Comparison of ENCODE assay signal across 1 cellular context in genomic region chr19:12945479-12946091, GRCh38.
TF ChIP-seq lines count a peak whose summit lies in the region.

RAD23A (plus strand) TSS chr19:12945862; CDS start chr19:12945949, 87 bp downstream.

TF ChIP-seq in K562, 482 proteins besides CTCF, POLR2A, EP300 and RAD21 (continued from another document and continues in another):
- no peak for TF ChIP-seq DDX20 (tag; IDR thresholded peaks at IDR 0.05; ENCODE audit: low read depth)
- TF ChIP-seq, protein P1, sequence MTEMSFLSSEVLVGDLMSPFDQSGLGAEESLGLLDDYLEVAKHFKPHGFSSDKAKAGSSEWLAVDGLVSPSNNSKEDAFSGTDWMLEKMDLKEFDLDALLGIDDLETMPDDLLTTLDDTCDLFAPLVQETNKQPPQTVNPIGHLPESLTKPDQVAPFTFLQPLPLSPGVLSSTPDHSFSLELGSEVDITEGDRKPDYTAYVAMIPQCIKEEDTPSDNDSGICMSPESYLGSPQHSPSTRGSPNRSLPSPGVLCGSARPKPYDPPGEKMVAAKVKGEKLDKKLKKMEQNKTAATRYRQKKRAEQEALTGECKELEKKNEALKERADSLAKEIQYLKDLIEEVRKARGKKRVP (CRISPR knock-in tag; IDR thresholded peaks at IDR 0.05) = peak; percentile 77
- peak; percentile 74 for TF ChIP-seq ZNF23 (CRISPR knock-in tag; IDR thresholded peaks at IDR 0.05)
- TF ChIP-seq ZNF518B (CRISPR knock-in tag; IDR thresholded peaks at IDR 0.05) = no peak
- TF ChIP-seq CGGBP1 (CRISPR knock-in tag; IDR thresholded peaks at IDR 0.05) = no peak; the same call in 1 of the 2 replicates
- peak; percentile 97 for TF ChIP-seq ZBTB33 (CRISPR knock-in tag; IDR thresholded peaks at IDR 0.05)
- peak; percentile 38; the same call in 1 of the 2 replicates for TF ChIP-seq ZC3H11A (IDR thresholded peaks at IDR 0.05; ENCODE audit: low read depth, low read length)
- peak; percentile 97 for TF ChIP-seq TAF1 (IDR thresholded peaks at IDR 0.05; ENCODE audit: control insufficient read depth, extremely low read depth, insufficient read depth, low read length, severe bottlenecking)
- TF ChIP-seq ILK (tag; IDR thresholded peaks at IDR 0.05; ENCODE audit: borderline replicate concordance, low read depth) = no peak
- TF ChIP-seq BRF1 (IDR thresholded peaks at IDR 0.05; ENCODE audit: borderline replicate concordance, extremely low read depth, insufficient read length) = no peak
- TF ChIP-seq ELF2 (CRISPR knock-in tag; IDR thresholded peaks at IDR 0.05) = peak; percentile 89
- TF ChIP-seq ZNF12 (CRISPR knock-in tag; IDR thresholded peaks at IDR 0.05) = no peak; the same call in 1 of the 2 replicates
- peak; percentile 13 for TF ChIP-seq FOS (IDR thresholded peaks at IDR 0.05; ENCODE audit: extremely low read depth, insufficient read length)
- TF ChIP-seq HDGF (IDR thresholded peaks at IDR 0.05) = no peak
- peak; percentile 98 for TF ChIP-seq TARDBP (IDR thresholded peaks at IDR 0.05)
- TF ChIP-seq, protein P2, sequence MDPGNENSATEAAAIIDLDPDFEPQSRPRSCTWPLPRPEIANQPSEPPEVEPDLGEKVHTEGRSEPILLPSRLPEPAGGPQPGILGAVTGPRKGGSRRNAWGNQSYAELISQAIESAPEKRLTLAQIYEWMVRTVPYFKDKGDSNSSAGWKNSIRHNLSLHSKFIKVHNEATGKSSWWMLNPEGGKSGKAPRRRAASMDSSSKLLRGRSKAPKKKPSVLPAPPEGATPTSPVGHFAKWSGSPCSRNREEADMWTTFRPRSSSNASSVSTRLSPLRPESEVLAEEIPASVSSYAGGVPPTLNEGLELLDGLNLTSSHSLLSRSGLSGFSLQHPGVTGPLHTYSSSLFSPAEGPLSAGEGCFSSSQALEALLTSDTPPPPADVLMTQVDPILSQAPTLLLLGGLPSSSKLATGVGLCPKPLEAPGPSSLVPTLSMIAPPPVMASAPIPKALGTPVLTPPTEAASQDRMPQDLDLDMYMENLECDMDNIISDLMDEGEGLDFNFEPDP (CRISPR knock-in tag; IDR thresholded peaks at IDR 0.05) = no peak
- 0 out of 2 replicates have a peak, but pooled peaks have one; percentile 16 for TF ChIP-seq ARID1B (IDR thresholded peaks at IDR 0.05)
- peak; percentile 46; the same call in 1 of the 2 replicates for TF ChIP-seq ZNF444 (CRISPR knock-in tag; IDR thresholded peaks at IDR 0.05)
- no peak for TF ChIP-seq HNRNPH1 (optimal IDR thresholded peaks at IDR 0.05; ENCODE audit: low read depth, low read length)
- no peak for TF ChIP-seq RERE (CRISPR knock-in tag; IDR thresholded peaks at IDR 0.05; ENCODE audit: borderline replicate concordance)
- no peak for TF ChIP-seq U2AF2 (optimal IDR thresholded peaks at IDR 0.05; ENCODE audit: low read depth, low read length)
- TF ChIP-seq CREB1 (IDR thresholded peaks at IDR 0.05) = peak; percentile 99
- TF ChIP-seq CREB1 (CRISPR knock-in tag; IDR thresholded peaks at IDR 0.05) = peak; percentile 99
- TF ChIP-seq HOXB6 (CRISPR knock-in tag; IDR thresholded peaks at IDR 0.05; ENCODE audit: borderline replicate concordance) = no peak
- TF ChIP-seq ETV1 (tag; conservative IDR thresholded peaks at IDR 0.05; ENCODE audit: low read depth) = peak; percentile 80
- peak; percentile 83 for TF ChIP-seq PML (IDR thresholded peaks at IDR 0.05; ENCODE audit: low read length)
- peak; percentile 93 for TF ChIP-seq JUND (IDR thresholded peaks at IDR 0.05; ENCODE audit: borderline replicate concordance, low read depth, low read length)
- peak; percentile 93 for TF ChIP-seq JUND (tag; IDR thresholded peaks at IDR 0.05; ENCODE audit: borderline replicate concordance, low read depth, low read length)
- peak; percentile 83 for TF ChIP-seq SIN3B (IDR thresholded peaks at IDR 0.05; ENCODE audit: low read depth)
- no peak for TF ChIP-seq ZFP36 (IDR thresholded peaks at IDR 0.05; ENCODE audit: low read depth, low read length, partially characterized antibody)
- peak; percentile 55; the same call in 1 of the 2 replicates for TF ChIP-seq CEBPG (CRISPR knock-in tag; IDR thresholded peaks at IDR 0.05)
- no peak for TF ChIP-seq CEBPG (tag; conservative IDR thresholded peaks at IDR 0.05 in 1 of 2, IDR thresholded peaks at IDR 0.05 in 1 of 2)
- TF ChIP-seq FUS (optimal IDR thresholded peaks at IDR 0.05; ENCODE audit: low read depth, low read length) = peak; percentile 95
- TF ChIP-seq, protein P3, sequence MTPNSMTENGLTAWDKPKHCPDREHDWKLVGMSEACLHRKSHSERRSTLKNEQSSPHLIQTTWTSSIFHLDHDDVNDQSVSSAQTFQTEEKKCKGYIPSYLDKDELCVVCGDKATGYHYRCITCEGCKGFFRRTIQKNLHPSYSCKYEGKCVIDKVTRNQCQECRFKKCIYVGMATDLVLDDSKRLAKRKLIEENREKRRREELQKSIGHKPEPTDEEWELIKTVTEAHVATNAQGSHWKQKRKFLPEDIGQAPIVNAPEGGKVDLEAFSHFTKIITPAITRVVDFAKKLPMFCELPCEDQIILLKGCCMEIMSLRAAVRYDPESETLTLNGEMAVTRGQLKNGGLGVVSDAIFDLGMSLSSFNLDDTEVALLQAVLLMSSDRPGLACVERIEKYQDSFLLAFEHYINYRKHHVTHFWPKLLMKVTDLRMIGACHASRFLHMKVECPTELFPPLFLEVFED (CRISPR knock-in tag; conservative IDR thresholded peaks at IDR 0.05) = peak; percentile 91
- TF ChIP-seq WHSC1 (IDR thresholded peaks at IDR 0.05; ENCODE audit: low read length) = no peak
- TF ChIP-seq CEBPB (tag; IDR thresholded peaks at IDR 0.05) = no peak
- peak; percentile 69 for TF ChIP-seq ZNF695 (CRISPR knock-in tag; IDR thresholded peaks at IDR 0.05)
- no peak; the same call in 1 of the 2 replicates for TF ChIP-seq HDAC8 (tag; IDR thresholded peaks at IDR 0.05)
- peak; percentile 57 for TF ChIP-seq SETDB1 (IDR thresholded peaks at IDR 0.05; ENCODE audit: low read length)
- no peak; the same call in 1 of the 2 replicates for TF ChIP-seq ZNF511 (CRISPR knock-in tag; IDR thresholded peaks at IDR 0.05)
- no peak for TF ChIP-seq HDAC2 (IDR thresholded peaks at IDR 0.05)
- peak; percentile 77 to 83; a peak in 2 of 4 replicates for TF ChIP-seq SIN3A (IDR thresholded peaks at IDR 0.05; ENCODE audit: borderline replicate concordance in 2 of 2, control insufficient read depth in 1 of 2, low read depth in 2 of 2, low read length in 2 of 2)
- no peak for TF ChIP-seq EWSR1 (IDR thresholded peaks at IDR 0.05; ENCODE audit: borderline replicate concordance, low read depth, partially characterized antibody)
- no peak for TF ChIP-seq ZNF668 (CRISPR knock-in tag; IDR thresholded peaks at IDR 0.05)
- TF ChIP-seq MXI1 (IDR thresholded peaks at IDR 0.05; ENCODE audit: low read depth, low read length) = no peak
- peak; percentile 100 for TF ChIP-seq USF1 (CRISPR knock-in tag; IDR thresholded peaks at IDR 0.05)
- TF ChIP-seq SIX5 (IDR thresholded peaks at IDR 0.05; ENCODE audit: borderline replicate concordance in 1 of 2, insufficient read depth in 1 of 2, low read depth in 1 of 2, low read length in 2 of 2) = peak in 1 of 2 experiments; percentile 39; a peak in 2 of 4 replicates
- TF ChIP-seq RCOR1 (IDR thresholded peaks at IDR 0.05; ENCODE audit: borderline replicate concordance in 1 of 2, low read depth in 2 of 2, low read length in 2 of 2) = 0 out of 4 replicates have a peak, but pooled peaks of 1 of the 2 experiments have one; percentile 4
- peak; percentile 90; the same call in 1 of the 2 replicates for TF ChIP-seq HEY1 (CRISPR knock-in tag; IDR thresholded peaks at IDR 0.05; ENCODE audit: borderline replicate concordance)
- no peak for TF ChIP-seq GTF2A2 (tag; IDR thresholded peaks at IDR 0.05)
- no peak for TF ChIP-seq SRSF7 (optimal IDR thresholded peaks at IDR 0.05; ENCODE audit: low read depth, low read length)
- peak; percentile 78 for TF ChIP-seq ZFX (CRISPR knock-in tag; IDR thresholded peaks at IDR 0.05)
- no peak for TF ChIP-seq ETS2 (tag; IDR thresholded peaks at IDR 0.05; ENCODE audit: borderline replicate concordance, poor library complexity, severe bottlenecking)
- no peak for TF ChIP-seq ZNF263 (CRISPR knock-in tag; IDR thresholded peaks at IDR 0.05; ENCODE audit: borderline replicate concordance)
